In genomic region chr6:138499303-138499991, GRCh38 we compare ENCODE assay signal across 1 cellular context.
TF ChIP-seq lines count a peak whose summit lies in the region.

Gene NHSL1, minus strand, starts transcription at chr6:138499494. Its CDS starts 204 bp downstream, at chr6:138499290.

TF ChIP-seq in HepG2, 621 proteins besides CTCF, POLR2A, EP300 and RAD21 (continued from another document and continues in another):
- no peak for TF ChIP-seq ZBTB2 (CRISPR knock-in tag; IDR thresholded peaks at IDR 0.05; ENCODE audit: low read depth)
- no peak for TF ChIP-seq MED8 (CRISPR knock-in tag; IDR thresholded peaks at IDR 0.05; ENCODE audit: insufficient replicate concordance)
- TF ChIP-seq CEBPG (CRISPR knock-in tag; IDR thresholded peaks at IDR 0.05): peak; percentile 94
- TF ChIP-seq MTF2 (CRISPR knock-in tag; IDR thresholded peaks at IDR 0.05; ENCODE audit: borderline replicate concordance): no peak
- no peak for TF ChIP-seq ZNF780A (CRISPR knock-in tag; IDR thresholded peaks at IDR 0.05)
- no peak for TF ChIP-seq DBP (CRISPR knock-in tag; IDR thresholded peaks at IDR 0.05; ENCODE audit: not compliant biosample characterization)
- TF ChIP-seq IKZF1 (IDR thresholded peaks at IDR 0.05): no peak
- TF ChIP-seq HNRNPK (IDR thresholded peaks at IDR 0.05; ENCODE audit: low read depth, low read length, poor library complexity, severe bottlenecking): no peak
- no peak for TF ChIP-seq ZNF598 (CRISPR knock-in tag; IDR thresholded peaks at IDR 0.05; ENCODE audit: borderline replicate concordance)
- peak; percentile 31; the same call in 1 of the 2 replicates for TF ChIP-seq PITX1 (CRISPR knock-in tag; IDR thresholded peaks at IDR 0.05)
- no peak for TF ChIP-seq CHCHD3 (CRISPR knock-in tag; IDR thresholded peaks at IDR 0.05)
- 0 out of 2 replicates have a peak, but pooled peaks have one; percentile 28 for TF ChIP-seq ZBTB37 (CRISPR knock-in tag; IDR thresholded peaks at IDR 0.05)
- TF ChIP-seq SOX6 (IDR thresholded peaks at IDR 0.05): no peak
- peak; percentile 89 for TF ChIP-seq SOX6 (CRISPR knock-in tag; IDR thresholded peaks at IDR 0.05)
- no peak for TF ChIP-seq DMAP1 (CRISPR knock-in tag; IDR thresholded peaks at IDR 0.05)
- TF ChIP-seq ZC3H4 (CRISPR knock-in tag; IDR thresholded peaks at IDR 0.05; ENCODE audit: borderline replicate concordance): no peak
- no peak for TF ChIP-seq MZF1 (CRISPR knock-in tag; IDR thresholded peaks at IDR 0.05; ENCODE audit: borderline replicate concordance)
- TF ChIP-seq ZNF276 (CRISPR knock-in tag; IDR thresholded peaks at IDR 0.05; ENCODE audit: low read depth): no peak
- TF ChIP-seq ZNF136 (CRISPR knock-in tag; IDR thresholded peaks at IDR 0.05; ENCODE audit: low read depth): no peak
- TF ChIP-seq PCBP1 (IDR thresholded peaks at IDR 0.05; ENCODE audit: borderline replicate concordance, low read depth, low read length): no peak
- TF ChIP-seq ZKSCAN5 (CRISPR knock-in tag; IDR thresholded peaks at IDR 0.05): no peak
- TF ChIP-seq RELA (CRISPR knock-in tag; IDR thresholded peaks at IDR 0.05): no peak
- 0 out of 2 replicates have a peak, but pooled peaks have one; percentile 55 for TF ChIP-seq PPARG (CRISPR knock-in tag; conservative IDR thresholded peaks at IDR 0.05)
- TF ChIP-seq SKIL (CRISPR knock-in tag; IDR thresholded peaks at IDR 0.05; ENCODE audit: borderline replicate concordance): no peak; the same call in 1 of the 2 replicates
- no peak for TF ChIP-seq TFDP2 (CRISPR knock-in tag; IDR thresholded peaks at IDR 0.05)
- TF ChIP-seq IRF1 (CRISPR knock-in tag; IDR thresholded peaks at IDR 0.05; ENCODE audit: low read depth): no peak
- TF ChIP-seq GTF3A (CRISPR knock-in tag; conservative IDR thresholded peaks at IDR 0.05): no peak
- no peak for TF ChIP-seq ZFP36 (IDR thresholded peaks at IDR 0.05; ENCODE audit: borderline replicate concordance, low read depth, low read length, partially characterized antibody)
- peak in 1 of 2 experiments; percentile 59; a peak in 1 of 4 replicates for TF ChIP-seq KLF16 (CRISPR knock-in tag; IDR thresholded peaks at IDR 0.05)
- TF ChIP-seq E2F1 (CRISPR knock-in tag; IDR thresholded peaks at IDR 0.05): peak; percentile 37; the same call in 1 of the 2 replicates
- TF ChIP-seq MAFK (conservative IDR thresholded peaks at IDR 0.05 in 1 of 2, IDR thresholded peaks at IDR 0.05 in 1 of 2; ENCODE audit: low read length in 2 of 2): no peak
- peak; percentile 52 for TF ChIP-seq SKI (IDR thresholded peaks at IDR 0.05; ENCODE audit: partially characterized antibody)
- peak; percentile 77 for TF ChIP-seq TGIF2 (CRISPR knock-in tag; IDR thresholded peaks at IDR 0.05)
- TF ChIP-seq HOXA3 (CRISPR knock-in tag; IDR thresholded peaks at IDR 0.05): peak; percentile 53; the same call in 1 of the 2 replicates
- peak; percentile 96 for TF ChIP-seq SAP130 (CRISPR knock-in tag; IDR thresholded peaks at IDR 0.05; ENCODE audit: low read depth)
- TF ChIP-seq ZNF24 (IDR thresholded peaks at IDR 0.05): no peak
- TF ChIP-seq ZNF570 (CRISPR knock-in tag; IDR thresholded peaks at IDR 0.05; ENCODE audit: borderline replicate concordance): no peak
- no peak for TF ChIP-seq ETS1 (CRISPR knock-in tag; IDR thresholded peaks at IDR 0.05)
- TF ChIP-seq ZXDC (CRISPR knock-in tag; IDR thresholded peaks at IDR 0.05): no peak
- TF ChIP-seq ZNF746 (CRISPR knock-in tag; IDR thresholded peaks at IDR 0.05): no peak
- peak; percentile 96 for TF ChIP-seq DRAP1 (CRISPR knock-in tag; IDR thresholded peaks at IDR 0.05)
- TF ChIP-seq YEATS2 (CRISPR knock-in tag; IDR thresholded peaks at IDR 0.05; ENCODE audit: borderline replicate concordance): no peak
- no peak for TF ChIP-seq ZNF143 (CRISPR knock-in tag; IDR thresholded peaks at IDR 0.05)
- no peak for TF ChIP-seq ATF6 (CRISPR knock-in tag; conservative IDR thresholded peaks at IDR 0.05)
- no peak for TF ChIP-seq XRCC5 (optimal IDR thresholded peaks at IDR 0.05; ENCODE audit: low read length)
- no peak for TF ChIP-seq NFKB2 (CRISPR knock-in tag; IDR thresholded peaks at IDR 0.05; ENCODE audit: borderline replicate concordance)
- TF ChIP-seq SPEN (CRISPR knock-in tag; IDR thresholded peaks at IDR 0.05; ENCODE audit: low read depth): no peak
- TF ChIP-seq GTF2F1 (IDR thresholded peaks at IDR 0.05; ENCODE audit: low read length): no peak
- no peak for TF ChIP-seq IKZF4 (CRISPR knock-in tag; IDR thresholded peaks at IDR 0.05; ENCODE audit: borderline replicate concordance, low read depth, not compliant biosample characterization)
- TF ChIP-seq CEBPB (IDR thresholded peaks at IDR 0.05; ENCODE audit: borderline replicate concordance, low read depth, low read length): no peak
- no peak for TF ChIP-seq ZFP62 (CRISPR knock-in tag; IDR thresholded peaks at IDR 0.05)
